Comparison of ENCODE assay signal across 26 cellular contexts in the genomic region with DNA sequence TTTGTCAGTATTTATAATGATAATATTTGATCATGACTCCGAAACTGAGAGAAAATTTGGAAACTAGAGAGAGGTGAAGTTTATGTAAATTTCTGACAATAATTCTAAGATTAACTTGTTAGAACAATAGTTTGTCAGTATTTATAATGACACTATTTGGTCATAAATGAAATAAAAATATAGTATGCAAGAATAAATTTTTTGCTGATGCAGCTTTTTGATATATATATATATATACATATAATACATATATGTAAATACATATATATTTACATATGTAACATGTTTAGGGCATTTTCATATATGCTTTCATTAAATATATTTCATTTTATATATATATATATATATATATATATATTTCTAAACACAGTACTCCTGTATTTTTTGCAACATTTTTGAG.
"Had no signal": no experiment of that assay in that cellular context is flagged by ENCODE, and none has a peak within 500 bp of the region (broad histone marks: within the 10 kb centered on the region; RNA-seq: fewer than 3 reads in every experiment).

No MANE protein-coding gene starts in this region.

- FAIRE-seq: pancreas, urothelium cell line had no signal

- H3K27ac ChIP-seq: neutrophil, pancreas, prostate gland, skin epidermis, stomach, thoracic aorta, thyroid gland, tibial nerve, upper lobe of left lung, vagina had no signal

- ATAC-seq: naive thymus-derived CD8-positive, alpha-beta T cell; natural killer cell treated with Interleukin-12 subunit alpha and Interleukin-12 subunit beta and Interleukin-15 and Interleukin-18, amount 100 ng/mL, for 72 hours; pancreas; right cardiac atrium; sciatic nerve; stimulated activated effector memory CD8-positive, alpha-beta T cell treated with anti-CD3 and anti-CD28 coated beads, Interleukin-12 subunit alpha, Interleukin-12 subunit beta, amount 100 ng/mL, for 72 hours; stimulated activated naive B cell treated with anti-CD40 and anti-IgM and Interleukin-4, amounts not matched to agents 10 μg/mL and 1 μg/mL and 100 μg/mL, for 72 hours had no signal

- H3K9me3 ChIP-seq: neutrophil, pancreas, prostate gland, stomach, thoracic aorta, thyroid gland, tibial nerve, upper lobe of left lung, vagina had no signal

- H3K4me3 ChIP-seq: pancreas, prostate gland, skin epidermis, smooth muscle cell, stomach, thoracic aorta, thyroid gland, tibial nerve, upper lobe of left lung, vagina had no signal

- H3K4me1 ChIP-seq: pancreas, prostate gland, stomach, thyroid gland, tibial nerve, upper lobe of left lung, vagina had no signal

- DNase-seq: naive thymus-derived CD8-positive, alpha-beta T cell; nephron progenitor cell; nucleus accumbens; pancreas; right cardiac atrium; stimulated activated CD4-positive, alpha-beta T cell treated with anti-CD3 and anti-CD28 coated beads, Interleukin-15, amount 100 ng/mL, for 24 hours; stimulated activated CD4-positive, alpha-beta T cell treated with anti-CD3 and anti-CD28 coated beads, Interleukin-2, amount 100 ng/mL, for 24 hours; stimulated activated CD4-positive, alpha-beta T cell treated with anti-CD3 and anti-CD28 coated beads, Interleukin-2, amount 100 ng/mL, for 48 hours; stimulated activated CD4-positive, alpha-beta T cell treated with anti-CD3 and anti-CD28 coated beads, Interleukin-4, amount 100 ng/mL, for 24 hours; stimulated activated naive B cell treated with anti-CD40 and anti-IgM and Interleukin-4, amounts not matched to agents 10 μg/mL and 1 μg/mL and 100 μg/mL, for 72 hours; stimulated activated naive CD4-positive, alpha-beta T cell treated with Interleukin-2 at 50 U/mL for 16 hours; stomach; thyroid gland; trophoblast cell; upper lobe of left lung had no signal

- H3K36me3 ChIP-seq: neutrophil, pancreas, prostate gland, stomach, thoracic aorta, thyroid gland, tibial nerve, upper lobe of left lung, vagina had no signal

- H3K4me2 ChIP-seq: smooth muscle cell had no signal

- H3K27me3 ChIP-seq: neutrophil, pancreas, stomach, thyroid gland, tibial nerve, upper lobe of left lung, vagina had no signal
